9 cellular contexts compared by ENCODE assay signal in genomic region chr20:49750611-49751396, GRCh38. TPM values are rescaled to one million over a fixed set of nuclear protein-coding genes. Genes with fewer than 3 reads are reported as not detected.
A peak's percentile ranks its signal among the peaks of the same experiment; 100 is the strongest.
DNase-seq lines count a peak whose midpoint lies in the region; ATAC-seq and TF ChIP-seq lines count a peak whose summit lies in the region.
"Had no signal": no experiment of that assay in that cellular context is flagged by ENCODE, and none has a peak within 500 bp of the region (broad histone marks: within the 10 kb centered on the region; RNA-seq: fewer than 3 reads in every experiment).

No MANE protein-coding gene starts in this region.

- intact Hi-C loops in activated CD4-positive, alpha-beta memory T cell treated with anti-CD3 and anti-CD28 coated beads for 36 hours (cut with micrococcal nuclease): no loop called here
- intact Hi-C loops in uterus (cut with DNase I; ENCODE audit: low total_unique reads): no loop called here

- peak; percentile 93 for ATAC-seq in stimulated activated naive CD8-positive, alpha-beta T cell treated with anti-CD3 and anti-CD28 coated beads, Interleukin-15, amount 100 ng/mL, for 72 hours
- ATAC-seq in stimulated activated naive CD8-positive, alpha-beta T cell treated with anti-CD3 and anti-CD28 coated beads, Interleukin-15, Interleukin-2, amounts not matched to agents 100 U/mL and 50 U/mL, for 24 hours: no peak
- peak; percentile 72 for ATAC-seq in HG03045 (IDR thresholded peaks at IDR 0.05; ENCODE audit: unreplicated experiment)
- no peak for ATAC-seq in HG02884 (IDR thresholded peaks at IDR 0.05; ENCODE audit: unreplicated experiment)
- no peak for ATAC-seq in GM18519 (IDR thresholded peaks at IDR 0.05; ENCODE audit: low FRiP score, unreplicated experiment)

- no peaks in the 10 kb centered on the region for H3K36me3 ChIP-seq in uterus

- DNase-seq in stimulated activated naive CD8-positive, alpha-beta T cell treated with anti-CD3 and anti-CD28 coated beads, Interleukin-15, amount 100 ng/mL, for 72 hours: peak; percentile 15 to 46
- no peak for DNase-seq in stimulated activated naive CD8-positive, alpha-beta T cell treated with anti-CD3 and anti-CD28 coated beads, Interleukin-15, Interleukin-2, amounts not matched to agents 100 U/mL and 50 U/mL, for 24 hours
- peak; percentile 19 for DNase-seq in activated CD4-positive, alpha-beta memory T cell treated with anti-CD3 and anti-CD28 coated beads for 36 hours
- DNase-seq in uterus (peak in 1 of 2 donors; percentile 23), NCI-H1092 (lab: John Stamatoyannopoulos, UW) (no peak)

- H3K36me3 Mint-ChIP-seq in activated CD4-positive, alpha-beta memory T cell treated with anti-CD3 and anti-CD28 coated beads for 36 hours: no peaks in the 10 kb centered on the region

- H3K27ac Mint-ChIP-seq in stimulated activated naive CD8-positive, alpha-beta T cell treated with anti-CD3 and anti-CD28 coated beads, Interleukin-15, amount 100 ng/mL, for 72 hours: peak overlapping the region; percentile 2 to 52
- no peak overlapping the region for H3K27ac Mint-ChIP-seq in activated CD4-positive, alpha-beta memory T cell treated with anti-CD3 and anti-CD28 coated beads for 36 hours
- H3K27ac Mint-ChIP-seq: T-helper 1 cell treated with Interleukin-12 subunit alpha and Interleukin-12 subunit beta and Interleukin-4 antibody, amounts not matched to agents 30 μg/mL and 1 μg/mL, for 36 hours had no signal

- H3K27me3 ChIP-seq in uterus: no peaks in the 10 kb centered on the region

- TF ChIP-seq CTCF in uterus (IDR thresholded peaks at IDR 0.05): no peak

- H3K4me3 ChIP-seq in uterus: no peak overlapping the region

- peaks cover 31% of the 10 kb centered on the region for H3K27me3 Mint-ChIP-seq in stimulated activated naive CD8-positive, alpha-beta T cell treated with anti-CD3 and anti-CD28 coated beads, Interleukin-15, amount 100 ng/mL, for 72 hours
- peaks cover 18% of the 10 kb centered on the region for H3K27me3 Mint-ChIP-seq in activated CD4-positive, alpha-beta memory T cell treated with anti-CD3 and anti-CD28 coated beads for 36 hours

- H3K27ac ChIP-seq in uterus: peak overlapping the region; percentile 44 to 56

- no peak for TF ChIP-seq POLR2A in uterus (IDR thresholded peaks at IDR 0.05)

- H3K9me3 Mint-ChIP-seq in stimulated activated naive CD8-positive, alpha-beta T cell treated with anti-CD3 and anti-CD28 coated beads, Interleukin-15, amount 100 ng/mL, for 72 hours: no peaks in the 10 kb centered on the region
- no peaks in the 10 kb centered on the region for H3K9me3 Mint-ChIP-seq in activated CD4-positive, alpha-beta memory T cell treated with anti-CD3 and anti-CD28 coated beads for 36 hours
- H3K9me3 Mint-ChIP-seq: T-helper 1 cell treated with Interleukin-12 subunit alpha and Interleukin-12 subunit beta and Interleukin-4 antibody, amounts not matched to agents 30 μg/mL and 1 μg/mL, for 36 hours had no signal

- peaks cover 0 to 7% of the 10 kb centered on the region in 2 donors for H3K4me1 ChIP-seq in uterus

- H3K9me3 ChIP-seq in uterus: no peaks in the 10 kb centered on the region

- POLR2A ChIA-PET in activated CD4-positive, alpha-beta memory T cell treated with anti-CD3 and anti-CD28 coated beads for 36 hours (lab: Charles Lee): no interaction called here

- H3K4me1 Mint-ChIP-seq in stimulated activated naive CD8-positive, alpha-beta T cell treated with anti-CD3 and anti-CD28 coated beads, Interleukin-15, amount 100 ng/mL, for 72 hours: peaks cover 16% of the 10 kb centered on the region
- H3K4me1 Mint-ChIP-seq in activated CD4-positive, alpha-beta memory T cell treated with anti-CD3 and anti-CD28 coated beads for 36 hours (ENCODE audit: low read depth): peaks cover 6% of the 10 kb centered on the region

- CTCF ChIA-PET in activated CD4-positive, alpha-beta memory T cell treated with anti-CD3 and anti-CD28 coated beads for 36 hours (lab: Charles Lee): interaction anchor here (0.6 kb wide), 1 partner anchor 126 kb away, joined by 3 read pairs; no protein-coding TSS in a partner anchor

- H3K4me3 Mint-ChIP-seq in stimulated activated naive CD8-positive, alpha-beta T cell treated with anti-CD3 and anti-CD28 coated beads, Interleukin-15, amount 100 ng/mL, for 72 hours: no peak overlapping the region
- no peak overlapping the region for H3K4me3 Mint-ChIP-seq in activated CD4-positive, alpha-beta memory T cell treated with anti-CD3 and anti-CD28 coated beads for 36 hours
- H3K4me3 Mint-ChIP-seq: T-helper 1 cell treated with Interleukin-12 subunit alpha and Interleukin-12 subunit beta and Interleukin-4 antibody, amounts not matched to agents 30 μg/mL and 1 μg/mL, for 36 hours had no signal

RNA-seq across cellular contexts. Expression of gene B4GALT5, which starts 37.1 kb away (rescaled TPM):
- total RNA-seq in activated CD4-positive, alpha-beta memory T cell treated with anti-CD3 and anti-CD28 coated beads for 36 hours: 10 to 100 TPM; 20.9 to 21.4 TPM
- 10 to 100 TPM; 13.5 to 59.0 (median 25.0) TPM for total RNA-seq in uterus

Comparison
In these comparisons a context has a peak if more than half of its experiments do, and no peak if none do; other contexts are left out.
1. ATAC-seq: peak in stimulated activated naive CD8-positive, alpha-beta T cell treated with anti-CD3 and anti-CD28 coated beads, Interleukin-15, amount 100 ng/mL, for 72 hours (single experiment) and HG03045 (single experiment); none in stimulated activated naive CD8-positive, alpha-beta T cell treated with anti-CD3 and anti-CD28 coated beads, Interleukin-15, Interleukin-2, amounts not matched to agents 100 U/mL and 50 U/mL, for 24 hours (single experiment), HG02884 (single experiment) and GM18519 (single experiment).
2. DNase-seq: peak in stimulated activated naive CD8-positive, alpha-beta T cell treated with anti-CD3 and anti-CD28 coated beads, Interleukin-15, amount 100 ng/mL, for 72 hours (2 of 2) and activated CD4-positive, alpha-beta memory T cell treated with anti-CD3 and anti-CD28 coated beads for 36 hours (single experiment); none in stimulated activated naive CD8-positive, alpha-beta T cell treated with anti-CD3 and anti-CD28 coated beads, Interleukin-15, Interleukin-2, amounts not matched to agents 100 U/mL and 50 U/mL, for 24 hours (single experiment) and NCI-H1092 (single experiment).